17 cellular contexts compared by ENCODE assay signal in the genomic region with DNA sequence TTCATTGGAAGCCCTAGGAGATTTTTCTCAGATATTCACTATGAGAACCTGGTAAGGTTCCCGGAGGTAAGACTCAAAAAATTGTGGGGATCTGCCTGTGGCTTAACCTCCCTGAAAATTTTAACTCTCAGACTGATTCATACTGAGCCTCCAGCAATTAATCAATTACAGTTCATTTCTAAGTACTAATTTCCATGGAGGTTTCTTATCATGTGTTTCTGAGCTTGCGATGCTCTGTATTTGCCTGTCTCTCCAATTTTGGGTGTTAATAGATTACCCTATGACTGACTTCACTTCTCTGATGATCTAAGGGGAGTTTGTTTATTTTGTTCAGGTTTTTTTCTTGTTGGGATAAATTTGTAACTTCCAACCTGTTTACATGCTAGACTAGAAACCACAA.
"Had no signal": no experiment of that assay in that cellular context is flagged by ENCODE, and none has a peak within 500 bp of the region (broad histone marks: within the 10 kb centered on the region; RNA-seq: fewer than 3 reads in every experiment).

No MANE protein-coding gene starts in this region.

- H3K9me3 ChIP-seq: colonic mucosa, spleen, testis had no signal

- H3K27me3 ChIP-seq: colonic mucosa, heart left ventricle, spleen, testis, transverse colon had no signal

- DNase-seq: colonic mucosa; dermis blood vessel endothelial cell; foreskin melanocyte; heart left ventricle; hippocampal formation; kidney glomerular epithelial cell; naive thymus-derived CD8-positive, alpha-beta T cell; posterior cingulate gyrus; spleen; stimulated activated CD4-positive, alpha-beta T cell treated with anti-CD3 and anti-CD28 coated beads, Interleukin-15, amount 100 ng/mL, for 24 hours; stimulated activated CD4-positive, alpha-beta T cell treated with anti-CD3 and anti-CD28 coated beads, Interleukin-1b, Interleukin-23, amount 100 ng/mL, for 48 hours; stimulated activated CD4-positive, alpha-beta T cell treated with anti-CD3 and anti-CD28 coated beads, Interleukin-4, amount 100 ng/mL, for 24 hours; stimulated activated naive B cell treated with anti-CD40 and anti-IgM and Interleukin-4, amounts not matched to agents 10 μg/mL and 1 μg/mL and 100 μg/mL, for 72 hours; stimulated activated naive CD8-positive, alpha-beta T cell treated with anti-CD3 and anti-CD28 coated beads, Interleukin-15, amount 100 ng/mL, for 72 hours; testis; transverse colon had no signal

- H3K4me1 ChIP-seq: colonic mucosa, heart left ventricle, spleen, testis, transverse colon had no signal

- H3K27ac ChIP-seq: colonic mucosa, heart left ventricle, spleen, testis, transverse colon had no signal

- H3K36me3 ChIP-seq: colonic mucosa, heart left ventricle, spleen, transverse colon had no signal

- H3K4me3 ChIP-seq: colonic mucosa, heart left ventricle, spleen, testis, transverse colon had no signal

- ATAC-seq: heart left ventricle; naive thymus-derived CD8-positive, alpha-beta T cell; sciatic nerve; stimulated activated naive B cell treated with anti-CD40 and anti-IgM and Interleukin-4, amounts not matched to agents 10 μg/mL and 1 μg/mL and 100 μg/mL, for 72 hours; stimulated activated naive CD8-positive, alpha-beta T cell treated with anti-CD3 and anti-CD28 coated beads, Interleukin-15, amount 100 ng/mL, for 72 hours had no signal
